In genomic region chr15:42577514-42578031, GRCh38 we compare ENCODE assay signal across 1 cellular context.
TF ChIP-seq lines count a peak whose summit lies in the region.

No MANE protein-coding gene starts in this region.

TF ChIP-seq in HEK293, 187 proteins besides CTCF, POLR2A, EP300 and RAD21 (continued from another document):
- no peak for TF ChIP-seq ZNF280D (tag by site-specific recombination; IDR thresholded peaks at IDR 0.05)
- no peak for TF ChIP-seq ZBTB17 (tag by site-specific recombination; IDR thresholded peaks at IDR 0.05)
- TF ChIP-seq GLI4 (tag by site-specific recombination; IDR thresholded peaks at IDR 0.05): no peak
- peak; percentile 41; the same call in 1 of the 2 replicates for TF ChIP-seq ZNF18 (tag by site-specific recombination; IDR thresholded peaks at IDR 0.05)
- no peak for TF ChIP-seq ZFP37 (tag by site-specific recombination; IDR thresholded peaks at IDR 0.05)
- TF ChIP-seq ZNF214 (tag by site-specific recombination; IDR thresholded peaks at IDR 0.05; ENCODE audit: borderline replicate concordance): no peak
- no peak for TF ChIP-seq SCRT1 (tag by site-specific recombination; IDR thresholded peaks at IDR 0.05; ENCODE audit: borderline replicate concordance)
- TF ChIP-seq ZNF148 (tag by site-specific recombination; IDR thresholded peaks at IDR 0.05; ENCODE audit: borderline replicate concordance): no peak
- TF ChIP-seq GLIS1 (tag by site-specific recombination; IDR thresholded peaks at IDR 0.05): peak; percentile 34
- no peak for TF ChIP-seq ZNF174 (tag by site-specific recombination; IDR thresholded peaks at IDR 0.05)
- TF ChIP-seq ZNF529 (tag by site-specific recombination; IDR thresholded peaks at IDR 0.05; ENCODE audit: insufficient replicate concordance): no peak
- 0 out of 2 replicates have a peak, but pooled peaks have one; percentile 37 for TF ChIP-seq FEZF1 (tag by site-specific recombination; IDR thresholded peaks at IDR 0.05)
- TF ChIP-seq ZFP3 (tag by site-specific recombination; IDR thresholded peaks at IDR 0.05; ENCODE audit: low read depth): no peak
- no peak for TF ChIP-seq ZBTB7A (tag by site-specific recombination; IDR thresholded peaks at IDR 0.05; ENCODE audit: low read depth)
- TF ChIP-seq GLI2 (tag by site-specific recombination; IDR thresholded peaks at IDR 0.05; ENCODE audit: borderline replicate concordance, low read depth): no peak
- no peak for TF ChIP-seq ZNF488 (tag by site-specific recombination; IDR thresholded peaks at IDR 0.05)
- TF ChIP-seq ZNF404 (tag by site-specific recombination; IDR thresholded peaks at IDR 0.05): no peak
- no peak for TF ChIP-seq SP7 (tag by site-specific recombination; IDR thresholded peaks at IDR 0.05)
- peak; percentile 42; the same call in 1 of the 2 replicates for TF ChIP-seq ZXDB (tag by site-specific recombination; IDR thresholded peaks at IDR 0.05)
- TF ChIP-seq ZNF558 (tag by site-specific recombination; IDR thresholded peaks at IDR 0.05): no peak
- no peak for TF ChIP-seq ZNF544 (tag by site-specific recombination; IDR thresholded peaks at IDR 0.05)
- TF ChIP-seq ZNF639 (tag by site-specific recombination; IDR thresholded peaks at IDR 0.05): no peak
- TF ChIP-seq ZNF837 (tag by site-specific recombination; IDR thresholded peaks at IDR 0.05): no peak
- no peak for TF ChIP-seq WT1 (tag by site-specific recombination; IDR thresholded peaks at IDR 0.05)
- no peak for TF ChIP-seq ZNF423 (tag by site-specific recombination; IDR thresholded peaks at IDR 0.05)
- TF ChIP-seq TCF7L2 (IDR thresholded peaks at IDR 0.05; ENCODE audit: borderline replicate concordance, low read depth, low read length): no peak
TF ChIP-seq in HEK293: peak in this region for 7.
